ENCODE assay signal across 8 cellular contexts in the genomic region with DNA sequence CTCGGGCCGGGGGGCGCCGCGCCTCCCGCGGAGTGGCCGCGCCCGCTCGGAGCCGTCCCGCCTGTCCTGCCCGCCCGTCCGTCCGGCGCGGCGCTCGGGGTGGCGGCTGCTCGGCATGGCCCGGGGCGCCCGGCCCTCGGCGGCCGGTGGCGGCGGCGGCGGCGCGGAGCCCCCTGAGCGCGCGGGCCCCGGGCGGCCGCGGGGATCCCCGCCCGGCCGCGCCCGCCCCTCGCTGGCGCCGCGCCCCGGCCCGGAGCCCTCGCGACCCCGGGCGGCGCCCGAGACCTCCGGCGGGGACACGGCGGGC. TPM values are rescaled to one million over a fixed set of nuclear protein-coding genes. Genes with fewer than 3 reads are reported as not detected.
DNase-seq lines count a peak whose midpoint lies in the region; ATAC-seq and TF ChIP-seq lines count a peak whose summit lies in the region.

No MANE protein-coding gene starts in this region.

- DNase-seq in GM20000 (ENCODE audit: low spot score) (peak; percentile 40), SHP77 treated with DMSO at 0.1 percent for 48 hours (lab: John Stamatoyannopoulos, UW) (no peak), NAMALWA (ENCODE audit: low spot score) (no peak), cerebellum (ENCODE audit: low spot score) (no peak)
- no peak for DNase-seq in effector memory CD8-positive, alpha-beta T cell
- no peak for DNase-seq in stimulated activated effector memory CD8-positive, alpha-beta T cell treated with anti-CD3 and anti-CD28 coated beads, Interleukin-12 subunit alpha, Interleukin-12 subunit beta, amount 100 ng/mL, for 72 hours (ENCODE audit: low spot score in 2 of 2)
- DNase-seq in activated CD8-positive, alpha-beta memory T cell treated with anti-CD3 and anti-CD28 coated beads, Interleukin-2, amount 10 ng/mL, durations not matched to agents 7 days and 5 days, result no peak

- CTCF ChIA-PET in activated CD8-positive, alpha-beta memory T cell treated with anti-CD3 and anti-CD28 coated beads, Interleukin-2, amount 10 ng/mL, durations not matched to agents 7 days and 5 days (lab: Charles Lee), result interaction anchor here (0.9 to 1.3 kb wide), 2 partner anchors 18 to 597 kb away, joined by 3 to 5 read pairs; no protein-coding TSS in a partner anchor

- peaks cover 7% of the 10 kb centered on the region for H3K36me3 Mint-ChIP-seq in effector memory CD8-positive, alpha-beta T cell (ENCODE audit: insufficient read depth)
- no peaks in the 10 kb centered on the region for H3K36me3 Mint-ChIP-seq in stimulated activated effector memory CD8-positive, alpha-beta T cell treated with anti-CD3 and anti-CD28 coated beads, Interleukin-12 subunit alpha, Interleukin-12 subunit beta, amount 100 ng/mL, for 72 hours
- no peaks in the 10 kb centered on the region for H3K36me3 Mint-ChIP-seq in activated CD8-positive, alpha-beta memory T cell treated with anti-CD3 and anti-CD28 coated beads, Interleukin-2, amount 10 ng/mL, durations not matched to agents 7 days and 5 days

- no peak overlapping the region for H3K4me3 Mint-ChIP-seq in effector memory CD8-positive, alpha-beta T cell
- H3K4me3 Mint-ChIP-seq in stimulated activated effector memory CD8-positive, alpha-beta T cell treated with anti-CD3 and anti-CD28 coated beads, Interleukin-12 subunit alpha, Interleukin-12 subunit beta, amount 100 ng/mL, for 72 hours, result no peak overlapping the region
- no peak overlapping the region for H3K4me3 Mint-ChIP-seq in activated CD8-positive, alpha-beta memory T cell treated with anti-CD3 and anti-CD28 coated beads, Interleukin-2, amount 10 ng/mL, durations not matched to agents 7 days and 5 days

- no peak overlapping the region for H3K27ac Mint-ChIP-seq in effector memory CD8-positive, alpha-beta T cell
- H3K27ac Mint-ChIP-seq in stimulated activated effector memory CD8-positive, alpha-beta T cell treated with anti-CD3 and anti-CD28 coated beads, Interleukin-12 subunit alpha, Interleukin-12 subunit beta, amount 100 ng/mL, for 72 hours, result no peak overlapping the region
- H3K27ac Mint-ChIP-seq in activated CD8-positive, alpha-beta memory T cell treated with anti-CD3 and anti-CD28 coated beads, Interleukin-2, amount 10 ng/mL, durations not matched to agents 7 days and 5 days, result no peak overlapping the region

- TF ChIP-seq CTCF in GM20000 (IDR thresholded peaks at IDR 0.05; ENCODE audit: extremely low read depth, missing control alignments), result no peak

- H3K4me1 Mint-ChIP-seq in effector memory CD8-positive, alpha-beta T cell (ENCODE audit: low read depth in 2 of 2), result peaks cover 8 to 13% of the 10 kb centered on the region in 2 donors
- H3K4me1 Mint-ChIP-seq in stimulated activated effector memory CD8-positive, alpha-beta T cell treated with anti-CD3 and anti-CD28 coated beads, Interleukin-12 subunit alpha, Interleukin-12 subunit beta, amount 100 ng/mL, for 72 hours, result peaks cover 16% of the 10 kb centered on the region
- H3K4me1 Mint-ChIP-seq in activated CD8-positive, alpha-beta memory T cell treated with anti-CD3 and anti-CD28 coated beads, Interleukin-2, amount 10 ng/mL, durations not matched to agents 7 days and 5 days, result peaks cover 6% of the 10 kb centered on the region

- peak; percentile 9 for ATAC-seq in HG03103 (IDR thresholded peaks at IDR 0.05; ENCODE audit: low read depth, unreplicated experiment)
- peak; percentile 4 for ATAC-seq in effector memory CD8-positive, alpha-beta T cell (replicated peaks)
- ATAC-seq in stimulated activated effector memory CD8-positive, alpha-beta T cell treated with anti-CD3 and anti-CD28 coated beads, Interleukin-12 subunit alpha, Interleukin-12 subunit beta, amount 100 ng/mL, for 72 hours, result peak; percentile 25
- no peak for ATAC-seq in activated CD8-positive, alpha-beta memory T cell treated with anti-CD3 and anti-CD28 coated beads, Interleukin-2, amount 10 ng/mL, durations not matched to agents 7 days and 5 days

- H3K9me3 Mint-ChIP-seq in effector memory CD8-positive, alpha-beta T cell, result no peaks in the 10 kb centered on the region
- H3K9me3 Mint-ChIP-seq in stimulated activated effector memory CD8-positive, alpha-beta T cell treated with anti-CD3 and anti-CD28 coated beads, Interleukin-12 subunit alpha, Interleukin-12 subunit beta, amount 100 ng/mL, for 72 hours, result no peaks in the 10 kb centered on the region
- H3K9me3 Mint-ChIP-seq in activated CD8-positive, alpha-beta memory T cell treated with anti-CD3 and anti-CD28 coated beads, Interleukin-2, amount 10 ng/mL, durations not matched to agents 7 days and 5 days (ENCODE audit: low read depth), result no peaks in the 10 kb centered on the region

- peaks cover 49 to 70% of the 10 kb centered on the region in 2 donors for H3K27me3 Mint-ChIP-seq in effector memory CD8-positive, alpha-beta T cell
- peaks cover 63% of the 10 kb centered on the region for H3K27me3 Mint-ChIP-seq in activated CD8-positive, alpha-beta memory T cell treated with anti-CD3 and anti-CD28 coated beads, Interleukin-2, amount 10 ng/mL, durations not matched to agents 7 days and 5 days

RNA-seq across cellular contexts. Expression of a gene that starts 0.4 kb away (rescaled TPM):
- total RNA-seq in activated CD8-positive, alpha-beta memory T cell treated with anti-CD3 and anti-CD28 coated beads, Interleukin-2, amount 10 ng/mL, durations not matched to agents 7 days and 5 days, result under 1 TPM; 0.05 to 0.06 TPM
- 33.1 TPM for total RNA-seq in cerebellum

Comparison
In these comparisons a context has a peak if more than half of its experiments do, and no peak if none do; other contexts are left out.
1. RNA of a gene that starts 0.4 kb away (total RNA-seq): 33.1 TPM in cerebellum (single experiment); 0.05 to 0.06 TPM in activated CD8-positive, alpha-beta memory T cell treated with anti-CD3 and anti-CD28 coated beads, Interleukin-2, amount 10 ng/mL, durations not matched to agents 7 days and 5 days; every median in the first group is over 10 times any median in the second.